8 cellular contexts compared by ENCODE assay signal in the genomic region with DNA sequence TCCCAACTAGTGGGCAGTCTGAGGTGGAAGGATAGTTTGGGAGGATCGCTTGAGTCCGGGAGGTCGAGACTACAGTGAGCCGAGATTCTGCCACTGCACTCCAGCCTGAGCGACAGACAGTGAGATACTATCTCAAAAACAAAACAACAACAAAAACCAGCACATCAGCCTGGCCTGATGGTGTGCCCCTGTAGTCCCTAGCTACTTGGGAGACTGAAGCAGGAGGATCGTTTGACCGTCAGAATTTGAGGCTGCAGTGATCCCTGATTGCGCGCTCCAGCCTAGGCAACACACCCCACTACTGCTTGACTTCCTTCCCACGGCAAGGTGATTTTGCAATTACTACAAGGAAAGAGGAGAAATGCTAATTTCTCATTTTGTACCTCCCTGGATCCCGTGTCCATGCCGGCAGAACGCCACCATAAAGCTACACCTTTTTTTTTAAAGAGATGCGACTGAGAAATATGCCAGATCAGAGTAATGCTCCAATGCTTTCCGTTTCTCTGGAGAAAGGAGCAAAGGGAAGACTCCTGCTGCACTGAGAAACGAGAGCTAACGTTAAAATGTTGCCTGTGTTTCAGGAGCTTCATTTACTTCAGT. TPM values are rescaled to one million over a fixed set of nuclear protein-coding genes. Genes with fewer than 3 reads are reported as not detected.
DNase-seq lines count a peak whose midpoint lies in the region; ATAC-seq, FAIRE-seq and TF ChIP-seq lines count a peak whose summit lies in the region.

No MANE protein-coding gene starts in this region.

- in situ Hi-C loops in astrocyte of the cerebellum (cut with HindIII; ENCODE audit: low sequenced_read_pairs): no loop called here

- H3K4me3 ChIP-seq in astrocyte of the cerebellum (ENCODE audit: low read depth, low read length) (peak overlapping the region; percentile 74), iPS-18c (ENCODE audit: insufficient read depth, low read depth, low read length) (peak overlapping the region; percentile 70), small intestine (ENCODE audit: low read depth in 1 of 2, low read length in 2 of 2) (peak overlapping the region; percentile 61 to 89)

- CTCF ChIA-PET in Calu3 (lab: Charles Lee): interaction anchor here (0.7 to 2.1 kb wide), 4 partner anchors 10 to 443 kb away, joined by 3 to 12 read pairs (median 6); no protein-coding TSS in a partner anchor

- H3K27ac ChIP-seq in small intestine (ENCODE audit: low read depth in 1 of 2, low read length in 1 of 2): peak overlapping the region; percentile 74 to 99

- H3K27ac Mint-ChIP-seq in Calu3 (ENCODE audit: unreplicated experiment): peak overlapping the region; percentile 96

- H3K4me3 Mint-ChIP-seq in Calu3 (ENCODE audit: low read depth, unreplicated experiment): peak overlapping the region; percentile 89

- H3K9me3 ChIP-seq in iPS-18c (ENCODE audit: control insufficient read depth, insufficient read depth, low read length) (no peaks in the 10 kb centered on the region), small intestine (ENCODE audit: control insufficient read depth, low read depth) (no peaks in the 10 kb centered on the region)

- 4 to 9% (median 9%) methylated on average over 17 of the region's 17 CpGs for WGBS in small intestine, 3 donors

- H3K9me3 Mint-ChIP-seq in Calu3 (ENCODE audit: low read depth, unreplicated experiment): no peaks in the 10 kb centered on the region

- peak; percentile 5 for ATAC-seq in GM21381 (IDR thresholded peaks at IDR 0.05; ENCODE audit: unreplicated experiment)

- H3K4me1 Mint-ChIP-seq in Calu3 (ENCODE audit: low read depth, unreplicated experiment): peaks cover 15% of the 10 kb centered on the region

- BruUV-seq in Calu3 (replicated peaks; lab: Mats Ljungman, UMichigan): no TSS peak

- no peaks in the 10 kb centered on the region for H3K27me3 ChIP-seq in small intestine (ENCODE audit: control insufficient read depth in 2 of 2, insufficient read depth in 2 of 2, low read length in 2 of 2)

- H3K4me1 ChIP-seq in small intestine (ENCODE audit: control insufficient read depth in 2 of 2, insufficient read depth in 1 of 2, low read depth in 1 of 2, low read length in 1 of 2): peaks cover 2 to 8% of the 10 kb centered on the region in 2 donors

- no peaks in the 10 kb centered on the region for H3K27me3 Mint-ChIP-seq in Calu3 (ENCODE audit: unreplicated experiment)

- H3K36me3 ChIP-seq in small intestine (ENCODE audit: control insufficient read depth in 2 of 2, insufficient read depth in 2 of 2, low read length in 2 of 2): no peaks in the 10 kb centered on the region

- TF ChIP-seq CTCF in Calu3 (IDR thresholded peaks at IDR 0.05; ENCODE audit: unreplicated experiment) (no peak), astrocyte of the cerebellum (IDR thresholded peaks at IDR 0.05; ENCODE audit: low read depth, low read length, missing control alignments) (no peak)

- FAIRE-seq in small intestine (lab: Jason Lieb, UNC): no peak

- peak; percentile 6 for DNase-seq in Calu3
- peak; percentile 36 for DNase-seq in MV-4-11 (lab: John Stamatoyannopoulos, UW)
- DNase-seq in astrocyte of the cerebellum (ENCODE audit: low read depth): no peak
- DNase-seq in small intestine: peak; percentile 51
- DNase-seq in amniotic stem cell (lab: John Stamatoyannopoulos, UW): no peak
- DNase-seq in stimulated activated CD4-positive, alpha-beta T cell treated with anti-CD3 and anti-CD28 coated beads, Interleukin-4, amount 100 ng/mL, for 4 hours: no peak

- H3K36me3 Mint-ChIP-seq in Calu3 (ENCODE audit: insufficient read depth, unreplicated experiment): peaks cover 22% of the 10 kb centered on the region

- intact Hi-C loops in Calu3 (cut with micrococcal nuclease; ENCODE audit: unreplicated experiment): no loop called here

RNA-seq across cellular contexts. Expression of a gene that starts 0.7 kb away (rescaled TPM):
- 50.5 and 69.1 TPM in 2 replicates for total RNA-seq in Calu3 (2022)
- 10 to 100 TPM; 39.7 to 73.8 (median 51.6) TPM for polyA plus RNA-seq in small intestine

Comparison
In these comparisons a context has a peak if more than half of its experiments do, and no peak if none do; other contexts are left out.
1. DNase-seq: peak in Calu3 (single experiment), MV-4-11 (single experiment) and small intestine (single experiment); none in astrocyte of the cerebellum (single experiment), amniotic stem cell (single experiment) and stimulated activated CD4-positive, alpha-beta T cell treated with anti-CD3 and anti-CD28 coated beads, Interleukin-4, amount 100 ng/mL, for 4 hours (0 of 2).
2. Peak in every context shown above with its lines, with median percentiles within 50 percentile points of each other: H3K4me3 ChIP-seq.